8 cellular contexts compared by ENCODE assay signal in genomic region chr17:77319211-77320031, GRCh38.
DNase-seq lines count a peak whose midpoint lies in the region; ATAC-seq and TF ChIP-seq lines count a peak whose summit lies in the region.

No MANE protein-coding gene starts in this region.

- TF ChIP-seq POLR2A in NB4 (IDR thresholded peaks at IDR 0.05; ENCODE audit: extremely low read depth, insufficient read length), result peak; percentile 33

- no peak for DNase-seq in activated CD4-positive, CD25-positive, alpha-beta regulatory T cell treated with anti-CD3 and anti-CD28 coated beads, Interleukin-2, amount 50 U/mL, for 72 hours
- DNase-seq in NB4 (ENCODE audit: low read depth), result peak; percentile 93
- peak; percentile 55 for DNase-seq in activated T-cell treated with anti-CD3 and anti-CD28 coated beads for 48 hours (ENCODE audit: low read depth)
- peak; percentile 83 for DNase-seq in fibroblast of peridontal ligament (ENCODE audit: extremely low read depth)
- DNase-seq in omental fat pad (ENCODE audit: low spot score), result peak; percentile 70
- peak; percentile 93 to 94 for DNase-seq in aorta
- no peak for DNase-seq in cerebellum (ENCODE audit: low spot score)

- ATAC-seq in activated CD4-positive, CD25-positive, alpha-beta regulatory T cell treated with anti-CD3 and anti-CD28 coated beads, Interleukin-2, amount 50 U/mL, for 24 hours, result peak; percentile 89 to 92
- peak; percentile 21 for ATAC-seq in omental fat pad (ENCODE audit: low FRiP score)
- peak; percentile 53 for ATAC-seq in aorta (ENCODE audit: low FRiP score)

- WGBS in aorta, 2 donors, result 4 to 8% methylated on average over 35 to 38 of the region's 38 CpGs

- H3K36me3 ChIP-seq in aorta (ENCODE audit: control insufficient read depth in 1 of 2, insufficient read depth in 2 of 2, low read length in 1 of 2), result no peaks in the 10 kb centered on the region

- H3K27me3 ChIP-seq in aorta (ENCODE audit: control insufficient read depth in 1 of 2, insufficient read depth in 2 of 2, low read length in 1 of 2), result no peaks in the 10 kb centered on the region

- no peak for TF ChIP-seq CTCF in NB4 (IDR thresholded peaks at IDR 0.05; ENCODE audit: low read depth, low read length)
- no peak for TF ChIP-seq CTCF in omental fat pad (IDR thresholded peaks at IDR 0.05)

- H3K4me1 ChIP-seq in aorta (ENCODE audit: control insufficient read depth in 1 of 2, insufficient read depth in 2 of 2, low read length in 2 of 2), result peaks cover 0 to 2% of the 10 kb centered on the region in 2 donors

- intact Hi-C loops in aorta (cut with DNase I), result no loop called here

- H3K27ac ChIP-seq in aorta (ENCODE audit: low read depth in 1 of 2, low read length in 2 of 2), result peak overlapping the region; percentile 2 to 85

- peak overlapping the region; percentile 87 for H3K4me3 ChIP-seq in NB4 (ENCODE audit: low read depth, low read length)
- peak overlapping the region; percentile 43 to 44 for H3K4me3 ChIP-seq in aorta (ENCODE audit: low read length in 2 of 2)

- H3K9me3 ChIP-seq in aorta (ENCODE audit: control insufficient read depth, low read length), result no peaks in the 10 kb centered on the region

Comparison
In these comparisons a context has a peak if more than half of its experiments do, and no peak if none do; other contexts are left out.
1. ATAC-seq: peak in every context shown above with its lines; median percentile 90 in activated CD4-positive, CD25-positive, alpha-beta regulatory T cell treated with anti-CD3 and anti-CD28 coated beads, Interleukin-2, amount 50 U/mL, for 24 hours; 53 in aorta; 21 in omental fat pad.
2. DNase-seq: peak in NB4 (single experiment), activated T-cell treated with anti-CD3 and anti-CD28 coated beads for 48 hours (single experiment), fibroblast of peridontal ligament (single experiment), omental fat pad (single experiment) and aorta (2 of 2); none in activated CD4-positive, CD25-positive, alpha-beta regulatory T cell treated with anti-CD3 and anti-CD28 coated beads, Interleukin-2, amount 50 U/mL, for 72 hours (single experiment) and cerebellum (single experiment).